9 cellular contexts compared by ENCODE assay signal in the genomic region with DNA sequence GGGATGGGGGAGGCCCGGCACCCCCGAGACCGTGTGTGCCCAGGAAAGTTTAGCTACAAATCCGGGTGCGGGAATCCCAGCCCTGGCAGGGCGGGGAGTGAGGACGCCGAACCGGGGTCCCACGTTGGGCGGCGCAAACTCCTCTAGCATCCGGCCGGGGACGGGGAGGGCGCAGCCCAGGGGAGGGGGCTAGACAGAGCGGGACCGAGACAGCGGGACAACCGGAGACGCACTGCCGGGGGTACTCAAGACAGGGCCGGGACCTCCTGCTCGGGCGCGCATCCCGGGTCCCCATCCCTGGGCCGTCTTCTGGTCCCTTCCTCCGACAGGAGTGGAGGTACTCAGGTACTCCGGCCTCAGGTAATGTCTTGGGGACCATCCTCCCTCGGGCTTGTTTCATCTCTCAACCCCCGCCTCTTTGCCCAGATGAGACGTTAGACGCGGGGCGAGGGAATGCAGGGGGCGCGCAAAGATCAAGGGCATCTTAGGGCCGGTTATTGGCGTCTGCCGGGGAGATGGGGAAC. TPM values are rescaled to one million over a fixed set of nuclear protein-coding genes. Genes with fewer than 3 reads are reported as not detected.
DNase-seq lines count a peak whose midpoint lies in the region; ATAC-seq and TF ChIP-seq lines count a peak whose summit lies in the region.
"Had no signal": no experiment of that assay in that cellular context is flagged by ENCODE, and none has a peak within 500 bp of the region (broad histone marks: within the 10 kb centered on the region; RNA-seq: fewer than 3 reads in every experiment).

No MANE protein-coding gene starts in this region.

- peak in 1 of 5 donors; percentile 6 for DNase-seq in CD4-positive, alpha-beta memory T cell
- DNase-seq in brain microvascular endothelial cell (no peak), mesendoderm (peak; percentile 17), NCI-H187 (lab: John Stamatoyannopoulos, UW) (no peak), SHP77 treated with DMSO at 0.1 percent for 48 hours (lab: John Stamatoyannopoulos, UW) (no peak), SIG-M5 treated with dmso at 0.1 percent for 504 hours (lab: John Stamatoyannopoulos, UW; ENCODE audit: unreplicated experiment) (no peak), cerebellum (ENCODE audit: low spot score) (no peak)

- H2BK5ac ChIP-seq in mesendoderm (ENCODE audit: low read length) = no peak overlapping the region

- no CpG with 5 or more reads among the region's 41 CpGs for WGBS in mesendoderm (ENCODE audit: extremely low coverage, insufficient coverage, low lambda C conversion rate)

- no peaks in the 10 kb centered on the region for H3K79me1 ChIP-seq in mesendoderm (ENCODE audit: low read length)

- H4K8ac ChIP-seq in mesendoderm (ENCODE audit: low read depth, low read length) = no peak overlapping the region

- no peaks in the 10 kb centered on the region for H3K36me3 Mint-ChIP-seq in CD4-positive, alpha-beta memory T cell

- peak overlapping the region; percentile 63 for H3K4me2 ChIP-seq in mesendoderm (ENCODE audit: low read length)

- H2BK120ac ChIP-seq in mesendoderm (ENCODE audit: low read depth, low read length) = no peak overlapping the region

- H3K4me1 Mint-ChIP-seq in CD4-positive, alpha-beta memory T cell = peaks cover 5 to 22% (median 12%) of the 10 kb centered on the region in 4 donors

- H3K4me3 Mint-ChIP-seq in CD4-positive, alpha-beta memory T cell = peak overlapping the region in 7 of 8 donors; percentile 55 to 83 (median 72)

- H3K9ac ChIP-seq in mesendoderm (ENCODE audit: low read length) = peak overlapping the region; percentile 69

- H2AK5ac ChIP-seq in mesendoderm (ENCODE audit: low read length) = no peak overlapping the region

- H3K9me3 ChIP-seq in CD4-positive, alpha-beta memory T cell (ENCODE audit: control insufficient read depth in 1 of 2, low read length in 2 of 2) = no peaks in the 10 kb centered on the region
- H3K9me3 ChIP-seq: body of pancreas had no signal

- H3K27ac Mint-ChIP-seq in CD4-positive, alpha-beta memory T cell = peak overlapping the region in 2 of 7 donors; percentile 59 to 63

- TF ChIP-seq CTCF in brain microvascular endothelial cell (IDR thresholded peaks at IDR 0.05; ENCODE audit: low read depth, low read length, missing control alignments) = no peak

- in situ Hi-C loops in brain microvascular endothelial cell (cut with HindIII; ENCODE audit: low pct_ligation_motif_present, low sequenced_read_pairs) = no loop called here

- no peaks in the 10 kb centered on the region for H3K27me3 ChIP-seq in CD4-positive, alpha-beta memory T cell (ENCODE audit: insufficient read depth, low read length)
- H3K27me3 ChIP-seq in brain microvascular endothelial cell (replicated peaks) = peaks cover 17% of the 10 kb centered on the region
- no peaks in the 10 kb centered on the region for H3K27me3 ChIP-seq in mesendoderm (ENCODE audit: insufficient read depth, low read length, poor library complexity)
- H3K27me3 ChIP-seq: body of pancreas had no signal

- POLR2A ChIA-PET in CD4-positive, alpha-beta memory T cell (lab: Charles Lee; ENCODE audit: partially characterized antibody) = no interaction called here

- intact Hi-C loops in CD4-positive, alpha-beta memory T cell (cut with micrococcal nuclease) = no loop called here

- H3K18ac ChIP-seq in mesendoderm (ENCODE audit: low read length) = peak overlapping the region; percentile 20

- no peak overlapping the region for H3K4ac ChIP-seq in mesendoderm (ENCODE audit: low read depth, low read length)

- H3K27ac ChIP-seq in CD4-positive, alpha-beta memory T cell (ENCODE audit: low read depth, low read length) = no peak overlapping the region
- no peak overlapping the region for H3K27ac ChIP-seq in brain microvascular endothelial cell
- no peak overlapping the region for H3K27ac ChIP-seq in mesendoderm (ENCODE audit: low read depth, low read length)

- no peaks in the 10 kb centered on the region for H3K36me3 ChIP-seq in CD4-positive, alpha-beta memory T cell (ENCODE audit: insufficient read depth, low read length)
- no peaks in the 10 kb centered on the region for H3K36me3 ChIP-seq in brain microvascular endothelial cell (replicated peaks)
- H3K36me3 ChIP-seq in mesendoderm (ENCODE audit: control insufficient read depth, insufficient read depth, low read length) = no peaks in the 10 kb centered on the region

- H3K23ac ChIP-seq in mesendoderm (ENCODE audit: low read length) = no peak overlapping the region

- peaks cover 5 to 7% of the 10 kb centered on the region in 2 donors for H3K27me3 Mint-ChIP-seq in CD4-positive, alpha-beta memory T cell

- H4K5ac ChIP-seq in mesendoderm (ENCODE audit: low read length) = no peak overlapping the region

- peak overlapping the region; percentile 78 for H3K56ac ChIP-seq in mesendoderm (ENCODE audit: low read length)

- peak overlapping the region in 1 of 2 donors; percentile 76 for H3K4me3 ChIP-seq in CD4-positive, alpha-beta memory T cell (ENCODE audit: low read length in 2 of 2)
- H3K4me3 ChIP-seq in brain microvascular endothelial cell (ENCODE audit: low read depth, low read length) (peak overlapping the region; percentile 22), mesendoderm (ENCODE audit: low read length) (peak overlapping the region; percentile 29)

- no peaks in the 10 kb centered on the region for H3K79me2 ChIP-seq in mesendoderm (ENCODE audit: control insufficient read depth, insufficient read depth, low read length)

- ATAC-seq in HG03135 (IDR thresholded peaks at IDR 0.05; ENCODE audit: unreplicated experiment) = peak; percentile 8

- CTCF ChIA-PET in CD4-positive, alpha-beta memory T cell (lab: Charles Lee; ENCODE audit: partially characterized antibody) = interaction anchor here (1.6 kb wide), 2 partner anchors 11 to 454 kb away, joined by 3 to 5 read pairs; no protein-coding TSS in a partner anchor

- H3K9me3 Mint-ChIP-seq in CD4-positive, alpha-beta memory T cell = no peaks in the 10 kb centered on the region

- H3K4me1 ChIP-seq in CD4-positive, alpha-beta memory T cell (ENCODE audit: insufficient read depth, low read length) = peaks cover 10% of the 10 kb centered on the region
- H3K4me1 ChIP-seq in mesendoderm (ENCODE audit: control insufficient read depth, low read depth, low read length) = no peaks in the 10 kb centered on the region

- H2BK15ac ChIP-seq in mesendoderm (replicated peaks; ENCODE audit: low read depth) = no peak overlapping the region

RNA-seq across cellular contexts. Expression of a gene that starts 0.6 kb away (rescaled TPM):
- 1 to 10 TPM in 1 of 2 experiments, under 1 TPM in 1; 0.64 to 1.1 TPM for total RNA-seq in CD4-positive, alpha-beta memory T cell
- under 1 TPM; 0.07 to 0.72 TPM for polyA plus RNA-seq in CD4-positive, alpha-beta memory T cell
- 1.6 TPM for polyA plus RNA-seq in mesendoderm (2013, experiment 1 of 2)
- polyA plus RNA-seq in mesendoderm (2013, experiment 2 of 2) = 1.6 TPM
- total RNA-seq in cerebellum = 28.5 TPM

Comparison
In these comparisons a context has a peak if more than half of its experiments do, and no peak if none do; other contexts are left out.
1. RNA of a gene that starts 0.6 kb away (total RNA-seq): 28.5 TPM in cerebellum (single experiment); 0.64 to 1.1 TPM in CD4-positive, alpha-beta memory T cell; every median in the first group is over 10 times any median in the second.